ENCODE assay signal across 26 cellular contexts in the genomic region with DNA sequence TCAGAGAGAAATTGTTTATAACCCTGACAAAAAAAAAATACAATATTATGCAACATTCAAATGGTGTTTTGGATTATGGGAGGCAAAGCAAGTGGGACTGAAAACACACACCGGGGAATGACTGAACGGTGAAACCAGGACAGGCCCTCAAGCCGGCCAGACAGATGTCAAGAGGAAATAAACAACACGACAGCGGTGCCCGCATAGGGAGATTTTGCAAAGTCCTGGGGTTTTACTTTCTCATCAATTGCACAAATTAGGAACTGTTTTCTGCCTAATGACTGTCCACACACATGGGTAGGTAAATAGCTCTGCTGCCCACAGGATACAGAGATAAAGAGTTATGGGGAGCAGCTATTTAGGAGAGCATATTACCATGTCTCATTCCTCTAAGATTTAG.
DNase-seq lines count a peak whose midpoint lies in the region; ATAC-seq and TF ChIP-seq lines count a peak whose summit lies in the region.
"Had no signal": no experiment of that assay in that cellular context is flagged by ENCODE, and none has a peak within 500 bp of the region (broad histone marks: within the 10 kb centered on the region; RNA-seq: fewer than 3 reads in every experiment).

No MANE protein-coding gene starts in this region.

- no peak overlapping the region for H3K4me3 Mint-ChIP-seq in dendritic cell treated with granulocyte-macrophage colony-stimulating factor and Interleukin-4, amounts not matched to agents 40 ng/mL and 50 ng/mL, for 4 days
- H3K4me3 Mint-ChIP-seq: activated CD4-positive, alpha-beta memory T cell treated with anti-CD3 and anti-CD28 coated beads, Interleukin-2, amount 10 ng/mL, durations not matched to agents 7 days and 5 days; activated naive CD4-positive, alpha-beta T cell treated with anti-CD3 and anti-CD28 coated beads for 36 hours; brain; H9 had no signal

- no peak for TF ChIP-seq CTCF in gastrocnemius medialis (IDR thresholded peaks at IDR 0.05 in 4 of 5, conservative IDR thresholded peaks at IDR 0.05 in 1 of 5)

- peaks cover 6% of the 10 kb centered on the region for H3K36me3 Mint-ChIP-seq in dendritic cell treated with granulocyte-macrophage colony-stimulating factor and Interleukin-4, amounts not matched to agents 40 ng/mL and 50 ng/mL, for 4 days (ENCODE audit: low read depth)
- H3K36me3 Mint-ChIP-seq: brain had no signal

- peaks cover 55% of the 10 kb centered on the region for H3K4me1 Mint-ChIP-seq in dendritic cell treated with granulocyte-macrophage colony-stimulating factor and Interleukin-4, amounts not matched to agents 40 ng/mL and 50 ng/mL, for 4 days (ENCODE audit: low read depth)
- H3K4me1 Mint-ChIP-seq: activated CD4-positive, alpha-beta memory T cell treated with anti-CD3 and anti-CD28 coated beads, Interleukin-2, amount 10 ng/mL, durations not matched to agents 7 days and 5 days; H9 had no signal

- H3K4me1 ChIP-seq in ACC112 (ENCODE audit: control insufficient read depth, insufficient read depth, low read length, unreplicated experiment): peaks cover 38% of the 10 kb centered on the region
- peaks cover 0 to 6% of the 10 kb centered on the region in 2 donors for H3K4me1 ChIP-seq in gastrocnemius medialis
- H3K4me1 ChIP-seq: gastroesophageal sphincter, parathyroid adenoma had no signal

- H3K79me2 ChIP-seq in ACC112 (ENCODE audit: control insufficient read depth, insufficient read depth, low read length, unreplicated experiment): no peaks in the 10 kb centered on the region
- H3K79me2 ChIP-seq: parathyroid adenoma had no signal

- no peaks in the 10 kb centered on the region for H3K36me3 ChIP-seq in ACC112 (ENCODE audit: insufficient read depth, low read length)
- no peaks in the 10 kb centered on the region for H3K36me3 ChIP-seq in gastrocnemius medialis
- H3K36me3 ChIP-seq: gastroesophageal sphincter, thoracic aorta had no signal

- H2AFZ ChIP-seq in ACC112 (ENCODE audit: low read length, unreplicated experiment): no peak overlapping the region
- H2AFZ ChIP-seq: parathyroid adenoma had no signal

- TF ChIP-seq POLR2A in gastrocnemius medialis (IDR thresholded peaks at IDR 0.05): no peak

- peak; percentile 20 for DNase-seq in CD1c-positive myeloid dendritic cell (ENCODE audit: extremely low spot score)
- peak; percentile 31 to 42 for DNase-seq in gastrocnemius medialis
- no peak for DNase-seq in NCI-H2196 (lab: John Stamatoyannopoulos, UW; ENCODE audit: unreplicated experiment)
- DNase-seq in activated naive CD4-positive, alpha-beta T cell treated with anti-CD3 and anti-CD28 coated beads, Interleukin-2, amount 50 U/mL, for 16 hours: no peak
- DNase-seq: activated CD4-positive, alpha-beta memory T cell treated with anti-CD3 and anti-CD28 coated beads, Interleukin-2, amount 10 ng/mL, durations not matched to agents 7 days and 5 days; activated CD8-positive, alpha-beta memory T cell treated with anti-CD3 and anti-CD28 coated beads, Interleukin-2, amount 50 U/mL, for 48 hours; activated naive CD4-positive, alpha-beta T cell treated with anti-CD3 and anti-CD28 coated beads for 36 hours; C1 segment of cervical spinal cord; H9; kidney glomerular epithelial cell; MM.1S; NCI-H1417; NCI-H2029; NCI-H526; SK-N-SH; stimulated activated CD4-positive, alpha-beta T cell treated with anti-CD3 and anti-CD28 coated beads, Interleukin-2, amount 100 ng/mL, for 24 hours; stimulated activated naive CD8-positive, alpha-beta T cell treated with anti-CD3 and anti-CD28 coated beads, Interleukin-15, Interleukin-2, amounts not matched to agents 100 U/mL and 50 U/mL, for 24 hours; T-helper 2 cell had no signal

- intact Hi-C loops in dendritic cell treated with granulocyte-macrophage colony-stimulating factor and Interleukin-4, amounts not matched to agents 40 ng/mL and 50 ng/mL, for 4 days (cut with micrococcal nuclease): loop anchor here (1.0 to 5.0 kb wide), 2 partner anchors 12 to 485 kb away; no protein-coding TSS in a partner anchor
- intact Hi-C loops in gastrocnemius medialis (cut with DNase I; ENCODE audit: low total_unique reads): no loop called here

- no peaks in the 10 kb centered on the region for H3K9me3 ChIP-seq in gastrocnemius medialis
- H3K9me3 ChIP-seq: gastroesophageal sphincter, SK-N-SH, thoracic aorta had no signal

- no peak overlapping the region for H3K4me3 ChIP-seq in ACC112 (ENCODE audit: low read depth, low read length)
- H3K4me3 ChIP-seq in gastrocnemius medialis: no peak overlapping the region
- H3K4me3 ChIP-seq: gastroesophageal sphincter, thoracic aorta had no signal

- H3K27me3 Mint-ChIP-seq in dendritic cell treated with granulocyte-macrophage colony-stimulating factor and Interleukin-4, amounts not matched to agents 40 ng/mL and 50 ng/mL, for 4 days: no peaks in the 10 kb centered on the region

- H3K27ac Mint-ChIP-seq in dendritic cell treated with granulocyte-macrophage colony-stimulating factor and Interleukin-4, amounts not matched to agents 40 ng/mL and 50 ng/mL, for 4 days: peak overlapping the region; percentile 50
- H3K27ac Mint-ChIP-seq: activated CD4-positive, alpha-beta memory T cell treated with anti-CD3 and anti-CD28 coated beads, Interleukin-2, amount 10 ng/mL, durations not matched to agents 7 days and 5 days; activated naive CD4-positive, alpha-beta T cell treated with anti-CD3 and anti-CD28 coated beads for 36 hours; brain; H9 had no signal

- in situ Hi-C loops in gastrocnemius medialis (cut with MboI; ENCODE audit: low sequenced_read_pairs in 4 of 4): no loop called here

- H3K27me3 ChIP-seq in ACC112 (ENCODE audit: insufficient read depth, low read length) (no peaks in the 10 kb centered on the region), gastrocnemius medialis (no peaks in the 10 kb centered on the region)

- peak in 1 of 2 donors; percentile 50 for ATAC-seq in gastrocnemius medialis
- no peak for ATAC-seq in GM19324 (IDR thresholded peaks at IDR 0.05; ENCODE audit: low FRiP score, unreplicated experiment)
- ATAC-seq: gastroesophageal sphincter; stimulated activated naive CD8-positive, alpha-beta T cell treated with anti-CD3 and anti-CD28 coated beads, Interleukin-15, Interleukin-2, amounts not matched to agents 100 U/mL and 50 U/mL, for 24 hours had no signal

- H3K27ac ChIP-seq in ACC112 (ENCODE audit: low read depth, low read length): peak overlapping the region; percentile 43; the same call in 1 of the 2 replicates
- H3K27ac ChIP-seq in gastrocnemius medialis: peak overlapping the region in 3 of 4 donors; percentile 25 to 43 (median 39)
- H3K27ac ChIP-seq: KMS-11, parathyroid adenoma had no signal

- H3K9me3 Mint-ChIP-seq in dendritic cell treated with granulocyte-macrophage colony-stimulating factor and Interleukin-4, amounts not matched to agents 40 ng/mL and 50 ng/mL, for 4 days: peaks cover 8% of the 10 kb centered on the region
- H3K9me3 Mint-ChIP-seq: activated CD4-positive, alpha-beta memory T cell treated with anti-CD3 and anti-CD28 coated beads, Interleukin-2, amount 10 ng/mL, durations not matched to agents 7 days and 5 days; activated naive CD4-positive, alpha-beta T cell treated with anti-CD3 and anti-CD28 coated beads for 36 hours; H9 had no signal

Comparison
In these comparisons a context has a peak if more than half of its experiments do, and no peak if none do; other contexts are left out.
1. DNase-seq: peak in CD1c-positive myeloid dendritic cell (single experiment) and gastrocnemius medialis (2 of 2); none in NCI-H2196 (single experiment) and activated naive CD4-positive, alpha-beta T cell treated with anti-CD3 and anti-CD28 coated beads, Interleukin-2, amount 50 U/mL, for 16 hours (single experiment).